In the genomic region with DNA sequence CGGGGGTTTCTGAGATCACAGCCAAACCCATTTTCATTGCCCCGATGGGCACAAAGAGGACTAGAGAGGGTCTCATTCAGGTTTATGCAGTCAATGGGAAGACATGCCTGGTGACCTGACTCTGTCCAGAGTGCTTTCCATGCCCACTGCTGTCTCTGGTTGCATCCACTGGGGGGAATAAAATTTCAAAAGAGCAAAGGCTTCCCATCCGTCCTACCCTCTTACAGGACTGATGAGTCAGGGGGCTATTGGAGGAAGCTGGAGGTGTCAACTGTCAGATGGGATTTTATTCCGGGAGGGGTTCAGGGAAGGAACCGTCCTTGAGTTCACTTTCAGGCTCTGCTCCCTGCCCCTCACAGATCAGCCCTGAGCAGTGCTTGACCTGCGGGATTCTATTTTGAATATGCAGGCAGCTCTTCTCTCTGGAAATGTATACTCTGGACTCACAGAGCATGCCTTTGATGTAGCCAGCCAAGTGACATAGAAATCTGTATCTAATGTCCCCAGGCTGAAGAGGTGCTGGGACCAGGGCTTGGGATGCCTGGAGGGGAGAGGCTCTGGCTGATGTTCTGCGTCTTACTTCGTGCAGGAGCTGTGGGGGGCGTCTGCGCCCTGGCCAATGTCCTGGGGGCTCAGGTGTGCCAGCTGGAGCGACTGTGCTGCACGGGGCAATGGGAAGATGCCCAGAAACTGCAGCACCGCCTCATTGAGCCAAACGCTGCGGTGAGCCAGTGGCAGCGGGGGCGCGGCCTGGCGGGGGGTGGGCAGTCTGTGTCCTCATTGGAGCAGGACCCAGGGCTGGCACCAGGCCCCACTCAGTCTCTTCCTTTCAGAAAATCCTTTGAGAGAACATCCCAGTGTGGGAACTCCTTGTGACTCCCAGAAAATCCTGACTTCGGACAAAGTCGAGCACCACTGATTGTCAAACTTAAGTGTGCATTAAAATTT, we compare ENCODE assay signal across 2 cellular contexts.
TF ChIP-seq lines count a peak whose summit lies in the region.

No MANE protein-coding gene starts in this region.

TF ChIP-seq in A549, 52 proteins besides CTCF, POLR2A, EP300 and RAD21:
- TF ChIP-seq JUN (IDR thresholded peaks at IDR 0.05) (no peak), RARB (CRISPR knock-in tag; IDR thresholded peaks at IDR 0.05) (no peak)

TF ChIP-seq in WTC11, 78 proteins besides CTCF, POLR2A, EP300 and RAD21:
- TF ChIP-seq, protein P1, sequence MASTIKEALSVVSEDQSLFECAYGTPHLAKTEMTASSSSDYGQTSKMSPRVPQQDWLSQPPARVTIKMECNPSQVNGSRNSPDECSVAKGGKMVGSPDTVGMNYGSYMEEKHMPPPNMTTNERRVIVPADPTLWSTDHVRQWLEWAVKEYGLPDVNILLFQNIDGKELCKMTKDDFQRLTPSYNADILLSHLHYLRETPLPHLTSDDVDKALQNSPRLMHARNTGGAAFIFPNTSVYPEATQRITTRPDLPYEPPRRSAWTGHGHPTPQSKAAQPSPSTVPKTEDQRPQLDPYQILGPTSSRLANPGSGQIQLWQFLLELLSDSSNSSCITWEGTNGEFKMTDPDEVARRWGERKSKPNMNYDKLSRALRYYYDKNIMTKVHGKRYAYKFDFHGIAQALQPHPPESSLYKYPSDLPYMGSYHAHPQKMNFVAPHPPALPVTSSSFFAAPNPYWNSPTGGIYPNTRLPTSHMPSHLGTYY (CRISPR knock-in tag; IDR thresholded peaks at IDR 0.05), result no peak
- TF ChIP-seq ZNF263 (CRISPR knock-in tag; IDR thresholded peaks at IDR 0.05; ENCODE audit: low read depth) (no peak), RORB (CRISPR knock-in tag; IDR thresholded peaks at IDR 0.05) (no peak), GTF2I (CRISPR knock-in tag; conservative IDR thresholded peaks at IDR 0.05) (no peak), SMAD3 (CRISPR knock-in tag; IDR thresholded peaks at IDR 0.05; ENCODE audit: borderline replicate concordance) (no peak), TCF7 (CRISPR knock-in tag; IDR thresholded peaks at IDR 0.05; ENCODE audit: low read depth) (no peak)
- TF ChIP-seq, protein P2, sequence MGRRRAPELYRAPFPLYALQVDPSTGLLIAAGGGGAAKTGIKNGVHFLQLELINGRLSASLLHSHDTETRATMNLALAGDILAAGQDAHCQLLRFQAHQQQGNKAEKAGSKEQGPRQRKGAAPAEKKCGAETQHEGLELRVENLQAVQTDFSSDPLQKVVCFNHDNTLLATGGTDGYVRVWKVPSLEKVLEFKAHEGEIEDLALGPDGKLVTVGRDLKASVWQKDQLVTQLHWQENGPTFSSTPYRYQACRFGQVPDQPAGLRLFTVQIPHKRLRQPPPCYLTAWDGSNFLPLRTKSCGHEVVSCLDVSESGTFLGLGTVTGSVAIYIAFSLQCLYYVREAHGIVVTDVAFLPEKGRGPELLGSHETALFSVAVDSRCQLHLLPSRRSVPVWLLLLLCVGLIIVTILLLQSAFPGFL (CRISPR knock-in tag; IDR thresholded peaks at IDR 0.05; ENCODE audit: borderline replicate concordance), result no peak
- TF ChIP-seq, protein P3, sequence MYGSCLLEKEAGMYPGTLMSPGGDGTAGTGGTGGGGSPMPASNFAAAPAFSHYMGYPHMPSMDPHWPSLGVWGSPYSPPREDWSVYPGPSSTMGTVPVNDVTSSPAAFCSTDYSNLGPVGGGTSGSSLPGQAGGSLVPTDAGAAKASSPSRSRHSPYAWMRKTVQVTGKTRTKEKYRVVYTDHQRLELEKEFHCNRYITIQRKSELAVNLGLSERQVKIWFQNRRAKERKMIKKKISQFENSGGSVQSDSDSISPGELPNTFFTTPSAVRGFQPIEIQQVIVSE (CRISPR knock-in tag; IDR thresholded peaks at IDR 0.05; ENCODE audit: borderline replicate concordance), result no peak
- TF ChIP-seq, protein P4, sequence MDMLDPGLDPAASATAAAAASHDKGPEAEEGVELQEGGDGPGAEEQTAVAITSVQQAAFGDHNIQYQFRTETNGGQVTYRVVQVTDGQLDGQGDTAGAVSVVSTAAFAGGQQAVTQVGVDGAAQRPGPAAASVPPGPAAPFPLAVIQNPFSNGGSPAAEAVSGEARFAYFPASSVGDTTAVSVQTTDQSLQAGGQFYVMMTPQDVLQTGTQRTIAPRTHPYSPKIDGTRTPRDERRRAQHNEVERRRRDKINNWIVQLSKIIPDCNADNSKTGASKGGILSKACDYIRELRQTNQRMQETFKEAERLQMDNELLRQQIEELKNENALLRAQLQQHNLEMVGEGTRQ (CRISPR knock-in tag; IDR thresholded peaks at IDR 0.05), result no peak
